In genomic region chr17:29707212-29707571, GRCh38 we compare ENCODE assay signal across 8 cellular contexts.
A peak's percentile ranks its signal among the peaks of the same experiment; 100 is the strongest.
DNase-seq lines count a peak whose midpoint lies in the region; TF ChIP-seq lines count a peak whose summit lies in the region.

No MANE protein-coding gene starts in this region.

- H3K4me3 ChIP-seq in subcutaneous abdominal adipose tissue (ENCODE audit: low read depth in 1 of 5, low read length in 5 of 5) (no peak overlapping the region), coronary artery (no peak overlapping the region)

- H3K27ac ChIP-seq in subcutaneous abdominal adipose tissue (ENCODE audit: low read depth, low read length): peak overlapping the region; percentile 94
- H3K27ac ChIP-seq in coronary artery: no peak overlapping the region

- no peak for DNase-seq in activated T-cell treated with anti-CD3 and anti-CD28 coated beads, Interleukin-2, amount 50 U/mL, for 24 hours
- DNase-seq in activated T-cell treated with anti-CD3 and anti-CD28 coated beads for 4 hours (no peak), chondrocyte (ENCODE audit: low spot score) (no peak), NCI-H146 (lab: John Stamatoyannopoulos, UW) (no peak), coronary artery (ENCODE audit: low spot score) (no peak), NCI-H1092 (lab: John Stamatoyannopoulos, UW) (no peak)

- H3K4me1 ChIP-seq in subcutaneous abdominal adipose tissue (ENCODE audit: control insufficient read depth in 5 of 5, insufficient read depth in 5 of 5, low read length in 5 of 5): peaks cover 2 to 59% (median 49%) of the 10 kb centered on the region in 5 donors

- no peaks in the 10 kb centered on the region for H3K27me3 Mint-ChIP-seq in activated T-cell treated with anti-CD3 and anti-CD28 coated beads, Interleukin-2, amount 50 U/mL, for 24 hours
- H3K27me3 Mint-ChIP-seq in IgD-negative memory B cell (no peaks in the 10 kb centered on the region), chondrocyte (ENCODE audit: low read depth) (no peaks in the 10 kb centered on the region)

- H3K36me3 ChIP-seq in subcutaneous abdominal adipose tissue (ENCODE audit: control insufficient read depth in 5 of 5, insufficient read depth in 5 of 5, low read length in 5 of 5): peaks cover 0 to 6% (median 0%) of the 10 kb centered on the region in 5 donors

- peaks cover 37% of the 10 kb centered on the region for H3K36me3 Mint-ChIP-seq in activated T-cell treated with anti-CD3 and anti-CD28 coated beads, Interleukin-2, amount 50 U/mL, for 24 hours (ENCODE audit: low read depth)
- H3K36me3 Mint-ChIP-seq in IgD-negative memory B cell (peaks cover 8% of the 10 kb centered on the region), chondrocyte (ENCODE audit: low read depth) (peaks cover 3% of the 10 kb centered on the region)

- H3K27me3 ChIP-seq in subcutaneous abdominal adipose tissue (ENCODE audit: control insufficient read depth in 5 of 5, insufficient read depth in 4 of 5, low read length in 5 of 5): no peaks in the 10 kb centered on the region

- peak overlapping the region; percentile 99 for H3K27ac Mint-ChIP-seq in activated T-cell treated with anti-CD3 and anti-CD28 coated beads, Interleukin-2, amount 50 U/mL, for 24 hours
- H3K27ac Mint-ChIP-seq in IgD-negative memory B cell (peak overlapping the region; percentile 99 to 100 (median 99)), chondrocyte (ENCODE audit: unreplicated experiment) (peak overlapping the region; percentile 83)

- H3K4me1 Mint-ChIP-seq in activated T-cell treated with anti-CD3 and anti-CD28 coated beads, Interleukin-2, amount 50 U/mL, for 24 hours (ENCODE audit: low read depth): peaks cover 76% of the 10 kb centered on the region
- H3K4me1 Mint-ChIP-seq in IgD-negative memory B cell: peaks cover 44 to 73% (median 51%) of the 10 kb centered on the region in 3 donors
- H3K4me1 Mint-ChIP-seq in chondrocyte (ENCODE audit: low read depth): peaks cover 34% of the 10 kb centered on the region

- peak overlapping the region; percentile 79 for H3K4me3 Mint-ChIP-seq in activated T-cell treated with anti-CD3 and anti-CD28 coated beads, Interleukin-2, amount 50 U/mL, for 24 hours
- H3K4me3 Mint-ChIP-seq in IgD-negative memory B cell (peak overlapping the region; percentile 81 to 97 (median 93)), chondrocyte (ENCODE audit: unreplicated experiment) (no peak overlapping the region)

- no peak for TF ChIP-seq CTCF in chondrocyte (IDR thresholded peaks at IDR 0.05)
- no peak for TF ChIP-seq CTCF in coronary artery (IDR thresholded peaks at IDR 0.05)

- H3K9me3 Mint-ChIP-seq in activated T-cell treated with anti-CD3 and anti-CD28 coated beads, Interleukin-2, amount 50 U/mL, for 24 hours: no peaks in the 10 kb centered on the region
- H3K9me3 Mint-ChIP-seq in IgD-negative memory B cell (peaks cover 0 to 5% (median 0%) of the 10 kb centered on the region in 3 donors), chondrocyte (ENCODE audit: low read depth) (no peaks in the 10 kb centered on the region)

- H3K9ac ChIP-seq in subcutaneous abdominal adipose tissue (ENCODE audit: low read length in 5 of 5): no peak overlapping the region

- no peaks in the 10 kb centered on the region for H3K9me3 ChIP-seq in subcutaneous abdominal adipose tissue (ENCODE audit: control insufficient read depth in 5 of 5, low read length in 5 of 5)
